15 cellular contexts compared by ENCODE assay signal in the genomic region with DNA sequence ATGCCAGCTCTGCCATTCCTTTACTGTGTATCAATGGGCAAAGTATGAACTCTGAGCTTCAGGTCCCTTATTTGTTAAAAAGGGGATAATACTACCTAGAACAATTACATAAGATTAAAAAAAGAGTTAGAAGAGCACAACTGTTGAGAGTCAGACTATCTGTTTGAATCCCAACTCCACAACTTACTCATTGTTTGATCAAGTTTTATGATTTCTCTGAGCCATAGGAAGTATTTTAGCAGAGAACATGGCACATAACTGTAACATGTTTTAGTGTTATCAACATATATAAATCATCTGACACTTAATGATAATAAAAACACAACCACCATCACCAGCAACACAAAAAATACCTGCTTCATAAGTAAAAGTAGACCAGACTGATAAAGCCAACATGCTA.
DNase-seq lines count a peak whose midpoint lies in the region; ATAC-seq, FAIRE-seq and TF ChIP-seq lines count a peak whose summit lies in the region.
"Had no signal": no experiment of that assay in that cellular context is flagged by ENCODE, and none has a peak within 500 bp of the region (broad histone marks: within the 10 kb centered on the region; RNA-seq: fewer than 3 reads in every experiment).

No MANE protein-coding gene starts in this region.

- peak overlapping the region; percentile 92 for H3K4me3 Mint-ChIP-seq in endothelial cell (ENCODE audit: unreplicated experiment)
- H3K4me3 Mint-ChIP-seq in neural crest cell: peak overlapping the region; percentile 91
- H3K4me3 Mint-ChIP-seq: HFFc6 had no signal

- H3K4me2 ChIP-seq in PC-3 (ENCODE audit: low read length): peak overlapping the region; percentile 95

- peak; percentile 9 for FAIRE-seq in GM12891 (lab: Jason Lieb, UNC)

- H3K27me3 Mint-ChIP-seq in endothelial cell (ENCODE audit: unreplicated experiment) (peaks cover 1% of the 10 kb centered on the region), neural crest cell (ENCODE audit: low read depth) (no peaks in the 10 kb centered on the region)

- peak overlapping the region; percentile 66 for H3K27ac ChIP-seq in PC-3 (ENCODE audit: low read length)
- H3K27ac ChIP-seq: body of pancreas had no signal

- DNase-seq in GM12891 (ENCODE audit: insufficient read length, low spot score) (no peak), PC-3 (peak; percentile 15), endothelial cell (ENCODE audit: low spot score) (no peak), neural crest cell (ENCODE audit: low read depth, low spot score) (no peak), lower leg skin (ENCODE audit: low spot score in 2 of 2) (no peak), left lobe of liver (ENCODE audit: low spot score) (no peak), NCI-H1930 (lab: John Stamatoyannopoulos, UW) (no peak)
- DNase-seq: activated CD8-positive, alpha-beta memory T cell treated with anti-CD3 and anti-CD28 coated beads, Interleukin-2, amount 50 U/mL, for 48 hours; activated naive CD4-positive, alpha-beta T cell treated with Interleukin-2 at 50 U/mL for 16 hours; body of pancreas; HFFc6; NCI-H1092; stimulated activated naive CD8-positive, alpha-beta T cell treated with anti-CD3 and anti-CD28 coated beads, Interleukin-15, Interleukin-2, amounts not matched to agents 100 U/mL and 50 U/mL, for 24 hours; T-helper 1 cell had no signal

- no peaks in the 10 kb centered on the region for H4K20me1 ChIP-seq in PC-3 (ENCODE audit: low read length)

- H3K9me3 Mint-ChIP-seq in endothelial cell (ENCODE audit: unreplicated experiment) (peaks cover 4% of the 10 kb centered on the region), neural crest cell (peaks cover 8% of the 10 kb centered on the region)
- H3K9me3 Mint-ChIP-seq: HFFc6 had no signal

- H3K4me3 ChIP-seq in PC-3 (ENCODE audit: low read length) (peak overlapping the region; percentile 69), lower leg skin (ENCODE audit: low read depth, poor library complexity, severe bottlenecking) (no peak overlapping the region)
- H3K4me3 ChIP-seq: body of pancreas had no signal

- H3K4me1 Mint-ChIP-seq in endothelial cell (ENCODE audit: unreplicated experiment): peaks cover 4% of the 10 kb centered on the region
- peaks cover 9% of the 10 kb centered on the region for H3K4me1 Mint-ChIP-seq in neural crest cell

- H3K9me2 ChIP-seq in PC-3 (replicated peaks; ENCODE audit: low read length): no peaks in the 10 kb centered on the region

- TF ChIP-seq CTCF in PC-3 (conservative IDR thresholded peaks at IDR 0.05; ENCODE audit: low read depth, low read length) (no peak), endothelial cell (IDR thresholded peaks at IDR 0.05; ENCODE audit: unreplicated experiment) (no peak), neural crest cell (conservative IDR thresholded peaks at IDR 0.05) (no peak), lower leg skin (IDR thresholded peaks at IDR 0.05) (no peak)

- H3K27ac Mint-ChIP-seq in endothelial cell (ENCODE audit: unreplicated experiment): no peak overlapping the region
- H3K27ac Mint-ChIP-seq in neural crest cell (ENCODE audit: unreplicated experiment): peak overlapping the region; percentile 95
- H3K27ac Mint-ChIP-seq: HFFc6 had no signal

- peak overlapping the region; percentile 72 for H2AFZ ChIP-seq in PC-3 (ENCODE audit: low read length)

- no peaks in the 10 kb centered on the region for H3K27me3 ChIP-seq in PC-3 (ENCODE audit: low read length)
- H3K27me3 ChIP-seq: body of pancreas had no signal

- peaks cover 8% of the 10 kb centered on the region; the same call in 1 of the 2 replicates for H3K79me2 ChIP-seq in PC-3 (ENCODE audit: low read length)

- H3F3A ChIP-seq in PC-3 (ENCODE audit: low read length, unreplicated experiment): no peaks in the 10 kb centered on the region

- ATAC-seq in PC-3 (peak; percentile 86), left lobe of liver (no peak), HG03457 (IDR thresholded peaks at IDR 0.05; ENCODE audit: unreplicated experiment) (no peak)
- ATAC-seq: body of pancreas; stimulated activated naive CD8-positive, alpha-beta T cell treated with anti-CD3 and anti-CD28 coated beads, Interleukin-15, Interleukin-2, amounts not matched to agents 100 U/mL and 50 U/mL, for 24 hours had no signal

- POLR2A ChIA-PET in PC-3 (lab: Charles Lee; ENCODE audit: unreplicated experiment): no interaction called here

- intact Hi-C loops in PC-3 (cut with micrococcal nuclease) (no loop called here), lower leg skin (cut with DNase I; ENCODE audit: low total_unique reads) (no loop called here)

- TF ChIP-seq POLR2A in GM12891 (IDR thresholded peaks at IDR 0.05; ENCODE audit: low read depth, low read length) (no peak), lower leg skin (IDR thresholded peaks at IDR 0.05) (no peak)

- H3K4me1 ChIP-seq in PC-3 (ENCODE audit: insufficient read depth, low read length): peaks cover 9% of the 10 kb centered on the region
- H3K4me1 ChIP-seq: body of pancreas had no signal

- H3K36me3 Mint-ChIP-seq in endothelial cell (ENCODE audit: low read depth, unreplicated experiment): peaks cover 6% of the 10 kb centered on the region
- peaks cover 14% of the 10 kb centered on the region for H3K36me3 Mint-ChIP-seq in neural crest cell (ENCODE audit: low read depth)

- H3K36me3 ChIP-seq in PC-3 (ENCODE audit: low read depth, low read length): no peaks in the 10 kb centered on the region

- no peaks in the 10 kb centered on the region for H3K9me3 ChIP-seq in PC-3 (ENCODE audit: low read length)
- H3K9me3 ChIP-seq: body of pancreas had no signal

- CTCF ChIA-PET in PC-3 (lab: Charles Lee): no interaction called here

- BruUV-seq in PC-3 (replicated peaks; lab: Mats Ljungman, UMichigan): no TSS peak

- H3K9ac ChIP-seq in PC-3 (ENCODE audit: low read length): peak overlapping the region; percentile 56

TF ChIP-seq in GM12891, 5 proteins besides CTCF, POLR2A, EP300 and RAD21:
- TF ChIP-seq SPI1 (IDR thresholded peaks at IDR 0.05; ENCODE audit: low read depth, low read length) (no peak), TAF1 (IDR thresholded peaks at IDR 0.05; ENCODE audit: low read depth, low read length) (no peak), PAX5 (IDR thresholded peaks at IDR 0.05; ENCODE audit: insufficient read depth, low read length, severe bottlenecking) (no peak), POU2F2 (IDR thresholded peaks at IDR 0.05; ENCODE audit: low read depth, low read length) (no peak)
